16 cellular contexts compared by ENCODE assay signal in genomic region chr15:80866936-80867335, GRCh38.
DNase-seq lines count a peak whose midpoint lies in the region; ATAC-seq and TF ChIP-seq lines count a peak whose summit lies in the region.
"Had no signal": no experiment of that assay in that cellular context is flagged by ENCODE, and none has a peak within 500 bp of the region (broad histone marks: within the 10 kb centered on the region; RNA-seq: fewer than 3 reads in every experiment).

No MANE protein-coding gene starts in this region.

- peak overlapping the region; percentile 41 for H3K4me3 Mint-ChIP-seq in GM23338
- H3K4me3 Mint-ChIP-seq in stimulated activated effector memory CD8-positive, alpha-beta T cell treated with anti-CD3 and anti-CD28 coated beads, Interleukin-12 subunit alpha, Interleukin-12 subunit beta, amount 100 ng/mL, for 72 hours = no peak overlapping the region

- H3K4me2 ChIP-seq in BLaER1 (peak overlapping the region; percentile 67), GM23338 (peak overlapping the region; percentile 77)

- H2AFZ ChIP-seq in GM23338 = no peak overlapping the region

- ATAC-seq in GM23338 (peak; percentile 90), left lobe of liver (no peak)
- no peak for ATAC-seq in stimulated activated effector memory CD8-positive, alpha-beta T cell treated with anti-CD3 and anti-CD28 coated beads, Interleukin-12 subunit alpha, Interleukin-12 subunit beta, amount 100 ng/mL, for 72 hours

- H3K79me2 ChIP-seq in GM23338 (replicated peaks; ENCODE audit: insufficient read depth) = no peaks in the 10 kb centered on the region

- H3K4me3 ChIP-seq in BLaER1 (no peak overlapping the region), GM23338 (peak overlapping the region; percentile 44; the same call in 1 of the 2 replicates), NT2/D1 (ENCODE audit: insufficient read length, low read depth) (no peak overlapping the region), iPS-18c (ENCODE audit: insufficient read depth, low read depth, low read length) (peak overlapping the region; percentile 21; the same call in 1 of the 2 replicates)

- H3K4me1 ChIP-seq in BLaER1 = peaks cover 32% of the 10 kb centered on the region
- H3K4me1 ChIP-seq in GM23338 (ENCODE audit: insufficient read depth) = peaks cover 37% of the 10 kb centered on the region
- no peaks in the 10 kb centered on the region for H3K4me1 ChIP-seq in NT2/D1 (ENCODE audit: insufficient read depth, insufficient read length)
- H3K4me1 ChIP-seq: Caco-2 had no signal

- 0 out of 2 replicates have a peak, but pooled peaks cover 3% of the 10 kb centered on the region for H3K9me2 ChIP-seq in GM23338 (ENCODE audit: insufficient read depth)

- no peaks in the 10 kb centered on the region for H3K9me3 Mint-ChIP-seq in GM23338
- H3K9me3 Mint-ChIP-seq in stimulated activated effector memory CD8-positive, alpha-beta T cell treated with anti-CD3 and anti-CD28 coated beads, Interleukin-12 subunit alpha, Interleukin-12 subunit beta, amount 100 ng/mL, for 72 hours = no peaks in the 10 kb centered on the region

- no peak overlapping the region for H3K27ac ChIP-seq in BLaER1
- peak overlapping the region; percentile 61; the same call in 1 of the 2 replicates for H3K27ac ChIP-seq in GM23338 (ENCODE audit: low read depth)

- TF ChIP-seq CTCF in GM23338 (conservative IDR thresholded peaks at IDR 0.05; ENCODE audit: low read depth in 2 of 2) = no peak

- H3K9me3 ChIP-seq in BLaER1 (no peaks in the 10 kb centered on the region), NT2/D1 (ENCODE audit: insufficient read depth, low read length) (no peaks in the 10 kb centered on the region), iPS-18c (ENCODE audit: control insufficient read depth, insufficient read depth, low read length) (no peaks in the 10 kb centered on the region)
- H3K9me3 ChIP-seq: Caco-2 had no signal

- no peaks in the 10 kb centered on the region for H3K36me3 ChIP-seq in BLaER1
- no peaks in the 10 kb centered on the region for H3K36me3 ChIP-seq in GM23338 (ENCODE audit: insufficient read depth)
- no peaks in the 10 kb centered on the region for H3K36me3 ChIP-seq in NT2/D1 (ENCODE audit: insufficient read depth, insufficient read length, low read length)

- peaks cover 48% of the 10 kb centered on the region for H3K4me1 Mint-ChIP-seq in GM23338
- H3K4me1 Mint-ChIP-seq in stimulated activated effector memory CD8-positive, alpha-beta T cell treated with anti-CD3 and anti-CD28 coated beads, Interleukin-12 subunit alpha, Interleukin-12 subunit beta, amount 100 ng/mL, for 72 hours = no peaks in the 10 kb centered on the region

- H3K9ac ChIP-seq in BLaER1 (no peak overlapping the region), NT2/D1 (ENCODE audit: insufficient read length, low read depth) (no peak overlapping the region)

- H3K27me3 Mint-ChIP-seq in GM23338 (ENCODE audit: insufficient read depth, low read depth, poor library complexity) = peaks cover 10% of the 10 kb centered on the region

- no peaks in the 10 kb centered on the region for H4K20me1 ChIP-seq in BLaER1
- H4K20me1 ChIP-seq in GM23338 (replicated peaks; ENCODE audit: insufficient read depth) = no peaks in the 10 kb centered on the region

- no peaks in the 10 kb centered on the region for H3K36me3 Mint-ChIP-seq in GM23338 (ENCODE audit: low read depth)
- H3K36me3 Mint-ChIP-seq in stimulated activated effector memory CD8-positive, alpha-beta T cell treated with anti-CD3 and anti-CD28 coated beads, Interleukin-12 subunit alpha, Interleukin-12 subunit beta, amount 100 ng/mL, for 72 hours = no peaks in the 10 kb centered on the region

- 0 out of 2 replicates have a peak, but pooled peaks cover 7% of the 10 kb centered on the region for H3K27me3 ChIP-seq in BLaER1
- H3K27me3 ChIP-seq in GM23338 (ENCODE audit: insufficient read depth) = no peaks in the 10 kb centered on the region
- no peaks in the 10 kb centered on the region for H3K27me3 ChIP-seq in NT2/D1 (ENCODE audit: insufficient read depth, insufficient read length)

- peaks cover 5% of the 10 kb centered on the region for H3F3A ChIP-seq in GM23338 (replicated peaks; ENCODE audit: low read depth)

- H3K27ac Mint-ChIP-seq in GM23338 = peak overlapping the region; percentile 63
- no peak overlapping the region for H3K27ac Mint-ChIP-seq in stimulated activated effector memory CD8-positive, alpha-beta T cell treated with anti-CD3 and anti-CD28 coated beads, Interleukin-12 subunit alpha, Interleukin-12 subunit beta, amount 100 ng/mL, for 72 hours

- DNase-seq in GM23338 (ENCODE audit: low spot score) (peak; percentile 74), NT2/D1 (ENCODE audit: low read depth, low spot score) (peak; percentile 74), left lobe of liver (ENCODE audit: low spot score) (no peak)
- DNase-seq in stimulated activated effector memory CD8-positive, alpha-beta T cell treated with anti-CD3 and anti-CD28 coated beads, Interleukin-12 subunit alpha, Interleukin-12 subunit beta, amount 100 ng/mL, for 72 hours (ENCODE audit: low spot score in 2 of 2) = no peak
- DNase-seq in activated naive CD4-positive, alpha-beta T cell treated with Interleukin-2 at 50 U/mL for 16 hours = no peak
- DNase-seq: Caco-2, DMS153, EL, NCI-H1417, NCI-H2081, NCI-H345, NCI-H526, RPMI8226, SIG-M5 had no signal

TF ChIP-seq in GM23338, 12 proteins besides CTCF, POLR2A, EP300 and RAD21:
- TF ChIP-seq ZNF331 (CRISPR knock-in tag; IDR thresholded peaks at IDR 0.05; ENCODE audit: low read depth) = no peak
- no peak for TF ChIP-seq ZNF462 (CRISPR knock-in tag; IDR thresholded peaks at IDR 0.05)
- TF ChIP-seq ZNF114 (CRISPR knock-in tag; IDR thresholded peaks at IDR 0.05) = no peak
- no peak for TF ChIP-seq NANOG (IDR thresholded peaks at IDR 0.05; ENCODE audit: borderline replicate concordance)
- TF ChIP-seq POLR2AphosphoS5 (IDR thresholded peaks at IDR 0.05; ENCODE audit: low read depth) = no peak

Comparison
In these comparisons a context has a peak if more than half of its experiments do, and no peak if none do; other contexts are left out.
1. H3K4me3 ChIP-seq: peak in GM23338 (single experiment) and iPS-18c (single experiment); none in BLaER1 (single experiment) and NT2/D1 (single experiment).
2. DNase-seq: peak in GM23338 (single experiment) and NT2/D1 (single experiment); none in stimulated activated effector memory CD8-positive, alpha-beta T cell treated with anti-CD3 and anti-CD28 coated beads, Interleukin-12 subunit alpha, Interleukin-12 subunit beta, amount 100 ng/mL, for 72 hours (0 of 2), left lobe of liver (single experiment) and activated naive CD4-positive, alpha-beta T cell treated with Interleukin-2 at 50 U/mL for 16 hours (single experiment).